In genomic region chr19:15378529-15379082, GRCh38 we compare ENCODE assay signal across 1 cellular context.
TF ChIP-seq lines count a peak whose summit lies in the region.

No MANE protein-coding gene starts in this region.

TF ChIP-seq in HCT116, 20 proteins besides CTCF, POLR2A, EP300 and RAD21 (continued from another document):
- TF ChIP-seq, protein P1, sequence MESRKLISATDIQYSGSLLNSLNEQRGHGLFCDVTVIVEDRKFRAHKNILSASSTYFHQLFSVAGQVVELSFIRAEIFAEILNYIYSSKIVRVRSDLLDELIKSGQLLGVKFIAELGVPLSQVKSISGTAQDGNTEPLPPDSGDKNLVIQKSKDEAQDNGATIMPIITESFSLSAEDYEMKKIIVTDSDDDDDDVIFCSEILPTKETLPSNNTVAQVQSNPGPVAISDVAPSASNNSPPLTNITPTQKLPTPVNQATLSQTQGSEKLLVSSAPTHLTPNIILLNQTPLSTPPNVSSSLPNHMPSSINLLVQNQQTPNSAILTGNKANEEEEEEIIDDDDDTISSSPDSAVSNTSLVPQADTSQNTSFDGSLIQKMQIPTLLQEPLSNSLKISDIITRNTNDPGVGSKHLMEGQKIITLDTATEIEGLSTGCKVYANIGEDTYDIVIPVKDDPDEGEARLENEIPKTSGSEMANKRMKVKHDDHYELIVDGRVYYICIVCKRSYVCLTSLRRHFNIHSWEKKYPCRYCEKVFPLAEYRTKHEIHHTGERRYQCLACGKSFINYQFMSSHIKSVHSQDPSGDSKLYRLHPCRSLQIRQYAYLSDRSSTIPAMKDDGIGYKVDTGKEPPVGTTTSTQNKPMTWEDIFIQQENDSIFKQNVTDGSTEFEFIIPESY (IDR thresholded peaks at IDR 0.05; ENCODE audit: extremely low read depth, insufficient replicate concordance, low read length): no peak
- TF ChIP-seq YY1 (IDR thresholded peaks at IDR 0.05; ENCODE audit: extremely low read depth, insufficient replicate concordance, low read depth, low read length): no peak
- no peak for TF ChIP-seq ZFX (IDR thresholded peaks at IDR 0.05)
- no peak for TF ChIP-seq POLR2AphosphoS5 (IDR thresholded peaks at IDR 0.05; ENCODE audit: low read depth, low read length)
- TF ChIP-seq SIN3A (IDR thresholded peaks at IDR 0.05; ENCODE audit: low read depth): no peak
- no peak for TF ChIP-seq JUND (IDR thresholded peaks at IDR 0.05)
- TF ChIP-seq ZNF274 (IDR thresholded peaks at IDR 0.05; ENCODE audit: low read depth, low read length): no peak
- no peak for TF ChIP-seq EZH2phosphoT487 (IDR thresholded peaks at IDR 0.05; ENCODE audit: borderline replicate concordance)
- TF ChIP-seq TCF7L2 (IDR thresholded peaks at IDR 0.05; ENCODE audit: borderline replicate concordance, extremely low read depth, insufficient read depth, insufficient read length): no peak
- no peak for TF ChIP-seq CEBPB (IDR thresholded peaks at IDR 0.05; ENCODE audit: low read depth)
- no peak for TF ChIP-seq SP1 (IDR thresholded peaks at IDR 0.05; ENCODE audit: low read depth)
- TF ChIP-seq EGR1 (IDR thresholded peaks at IDR 0.05; ENCODE audit: low read depth): no peak
- TF ChIP-seq REST (IDR thresholded peaks at IDR 0.05; ENCODE audit: low read depth): no peak
- TF ChIP-seq ELF1 (IDR thresholded peaks at IDR 0.05; ENCODE audit: borderline replicate concordance, low read depth): no peak; the same call in 1 of the 2 replicates
- TF ChIP-seq ATF3 (IDR thresholded peaks at IDR 0.05): no peak
